21 cellular contexts compared by ENCODE assay signal in genomic region chr2:174224665-174225288, GRCh38. TPM values are rescaled to one million over a fixed set of nuclear protein-coding genes. Genes with fewer than 3 reads are reported as not detected.
DNase-seq lines count a peak whose midpoint lies in the region; ATAC-seq, FAIRE-seq and TF ChIP-seq lines count a peak whose summit lies in the region.
"Had no signal": no experiment of that assay in that cellular context is flagged by ENCODE, and none has a peak within 500 bp of the region (broad histone marks: within the 10 kb centered on the region; RNA-seq: fewer than 3 reads in every experiment).

No MANE protein-coding gene starts in this region.

- CTCF ChIA-PET in K562 (lab: Yijun Ruan, JAX; ENCODE audit: low intra/inter-chr PET ratio): no interaction called here
- CTCF ChIA-PET in activated naive CD4-positive, alpha-beta T cell treated with anti-CD3 and anti-CD28 coated beads for 36 hours (lab: Charles Lee): interaction anchor here (1.3 kb wide), 1 partner anchor 15 kb away, joined by 3 read pairs; no protein-coding TSS in a partner anchor

- H3K4me2 ChIP-seq in K562 (ENCODE audit: insufficient read depth, low read length): peak overlapping the region; percentile 21; the same call in 1 of the 2 replicates

- H3K36me3 ChIP-seq in K562 (ENCODE audit: control insufficient read depth, insufficient read depth, low read length) (peaks cover 83% of the 10 kb centered on the region), spleen (peaks cover 0 to 82% (median 22%) of the 10 kb centered on the region in 6 donors)
- H3K36me3 ChIP-seq: BE2C had no signal

- intact Hi-C loops in activated CD4-positive, alpha-beta T cell treated with anti-CD3 and anti-CD28 coated beads, Interleukin-2, amount 10 ng/mL, durations not matched to agents 24 days and 14 days (cut with micrococcal nuclease): no loop called here
- intact Hi-C loops in K562 (cut with micrococcal nuclease): no loop called here
- intact Hi-C loops in activated naive CD4-positive, alpha-beta T cell treated with anti-CD3 and anti-CD28 coated beads for 36 hours (cut with micrococcal nuclease): no loop called here
- intact Hi-C loops in spleen (cut with DNase I; ENCODE audit: low total_unique reads): no loop called here

- 13% methylated on average over 7 of the region's 7 CpGs for WGBS in K562 (ENCODE audit: insufficient coverage, low coverage, missing lambda C conversion rate)
- 94 to 98% (median 95%) methylated on average over 7 of the region's 7 CpGs for whole genome bisulfite sequencing in spleen, 5 donors

- DNase-seq in activated CD4-positive, alpha-beta T cell treated with anti-CD3 and anti-CD28 coated beads, Interleukin-2, amount 10 ng/mL, durations not matched to agents 24 days and 14 days: peak; percentile 43
- no peak for DNase-seq in activated CD4-positive, alpha-beta T cell treated with anti-CD3 and anti-CD28 coated beads, Interleukin-2, amount 50 U/mL, for 1 hour
- DNase-seq in HUDEP-2 (lab: John Stamatoyannopoulos, UW; ENCODE audit: unreplicated experiment in 76 of 76): peak in 41 of 76 experiments; percentile 4 to 58 (median 28)
- DNase-seq in K562 (ENCODE audit: extremely low read depth in 1 of 4, low spot score in 3 of 4): peak; percentile 26 to 73 (median 46)
- DNase-seq in activated naive CD4-positive, alpha-beta T cell treated with anti-CD3 and anti-CD28 coated beads for 36 hours: no peak
- no peak for DNase-seq in spleen
- no peak for DNase-seq in D721Med (ENCODE audit: insufficient read length, low spot score)
- DNase-seq: 8988T; BE2C; C1 segment of cervical spinal cord; CD4-positive, CD25-positive, alpha-beta regulatory T cell; CD8-positive, alpha-beta memory T cell; COR-L47; GOT3; H7; HFFc6 had no signal

- no peak overlapping the region for H2AFZ ChIP-seq in K562 (ENCODE audit: low read depth, low read length)

- H3K9me3 ChIP-seq in K562 (replicated peaks; ENCODE audit: control insufficient read depth, insufficient read depth, low read depth, low read length): no peaks in the 10 kb centered on the region
- no peaks in the 10 kb centered on the region for H3K9me3 ChIP-seq in spleen
- H3K9me3 ChIP-seq: BE2C had no signal

- no TSS peak for BruUV-seq in K562 (replicated peaks; lab: Mats Ljungman, UMichigan)

- peaks cover 40% of the 10 kb centered on the region for H3K36me3 Mint-ChIP-seq in activated CD4-positive, alpha-beta T cell treated with anti-CD3 and anti-CD28 coated beads, Interleukin-2, amount 10 ng/mL, durations not matched to agents 24 days and 14 days (ENCODE audit: low read depth)
- peaks cover 37% of the 10 kb centered on the region for H3K36me3 Mint-ChIP-seq in activated naive CD4-positive, alpha-beta T cell treated with anti-CD3 and anti-CD28 coated beads for 36 hours (ENCODE audit: low read depth)

- peaks cover 8% of the 10 kb centered on the region; the same call in 1 of the 2 replicates for H4K20me1 ChIP-seq in K562 (replicated peaks; ENCODE audit: control insufficient read depth, insufficient read depth, low read length)

- peak; percentile 49; the same call in 1 of the 2 replicates for TF ChIP-seq EP300 in K562 (IDR thresholded peaks at IDR 0.05; ENCODE audit: low read length)

- no peaks in the 10 kb centered on the region for H3K9me1 ChIP-seq in K562 (ENCODE audit: control insufficient read depth, insufficient read depth, low read length)

- H3K9ac ChIP-seq in K562 (ENCODE audit: insufficient read depth in 1 of 2, low read depth in 2 of 2, low read length in 2 of 2): no peak overlapping the region

- ATAC-seq in K562: peak; percentile 92
- ATAC-seq: HCT116 had no signal

- TF ChIP-seq RAD21 in K562 (CRISPR knock-in tag; conservative IDR thresholded peaks at IDR 0.05 in 1 of 2, IDR thresholded peaks at IDR 0.05 in 1 of 2): peak in 1 of 2 experiments; percentile 6; a peak in 1 of 4 replicates

- FAIRE-seq in K562 (lab: Jason Lieb, UNC): no peak
- no peak for FAIRE-seq in D721Med (lab: Jason Lieb, UNC)
- FAIRE-seq: G401.6, GM18507 had no signal

- H3K4me3 Mint-ChIP-seq in activated CD4-positive, alpha-beta T cell treated with anti-CD3 and anti-CD28 coated beads, Interleukin-2, amount 10 ng/mL, durations not matched to agents 24 days and 14 days: no peak overlapping the region
- H3K4me3 Mint-ChIP-seq in activated naive CD4-positive, alpha-beta T cell treated with anti-CD3 and anti-CD28 coated beads for 36 hours: no peak overlapping the region
- H3K4me3 Mint-ChIP-seq: CD8-positive, alpha-beta memory T cell; HFFc6 had no signal

- in situ Hi-C loops in K562 (cut with MboI): no loop called here

- H3K4me3 ChIP-seq in K562 (no peak overlapping the region), spleen (no peak overlapping the region)

- no peaks in the 10 kb centered on the region for H3K9me3 Mint-ChIP-seq in activated CD4-positive, alpha-beta T cell treated with anti-CD3 and anti-CD28 coated beads, Interleukin-2, amount 10 ng/mL, durations not matched to agents 24 days and 14 days
- H3K9me3 Mint-ChIP-seq in activated naive CD4-positive, alpha-beta T cell treated with anti-CD3 and anti-CD28 coated beads for 36 hours: no peaks in the 10 kb centered on the region
- H3K9me3 Mint-ChIP-seq: CD4-positive, CD25-positive, alpha-beta regulatory T cell; CD8-positive, alpha-beta memory T cell; HFFc6 had no signal

- H3K4me1 ChIP-seq in K562 (replicated peaks in 1 of 2; ENCODE audit: control insufficient read depth in 2 of 2, insufficient read depth in 2 of 2, low read length in 2 of 2): peaks cover 5 to 11% of the 10 kb centered on the region in 2 experiments; a peak in 3 of 5 replicates
- no peaks in the 10 kb centered on the region for H3K4me1 ChIP-seq in spleen
- H3K4me1 ChIP-seq: BE2C had no signal

- H3K4me1 Mint-ChIP-seq in activated CD4-positive, alpha-beta T cell treated with anti-CD3 and anti-CD28 coated beads, Interleukin-2, amount 10 ng/mL, durations not matched to agents 24 days and 14 days: peaks cover 3% of the 10 kb centered on the region
- peaks cover 6% of the 10 kb centered on the region for H3K4me1 Mint-ChIP-seq in activated naive CD4-positive, alpha-beta T cell treated with anti-CD3 and anti-CD28 coated beads for 36 hours (ENCODE audit: low read depth)

- TF ChIP-seq CTCF in K562 (IDR thresholded peaks at IDR 0.05 in 2 of 3, conservative IDR thresholded peaks at IDR 0.05 in 1 of 3; ENCODE audit: insufficient read depth in 2 of 3, low read depth in 1 of 3, low read length in 3 of 3) (peak in 1 of 3 experiments; percentile 30; a peak in 2 of 6 replicates), spleen (IDR thresholded peaks at IDR 0.05 in 8 of 11, conservative IDR thresholded peaks at IDR 0.05 in 3 of 11) (no peak), D721Med (IDR thresholded peaks at IDR 0.05; ENCODE audit: insufficient read depth, missing control alignments) (no peak)

- peak overlapping the region; percentile 26 for H3K27ac Mint-ChIP-seq in activated CD4-positive, alpha-beta T cell treated with anti-CD3 and anti-CD28 coated beads, Interleukin-2, amount 10 ng/mL, durations not matched to agents 24 days and 14 days
- no peak overlapping the region for H3K27ac Mint-ChIP-seq in activated naive CD4-positive, alpha-beta T cell treated with anti-CD3 and anti-CD28 coated beads for 36 hours
- H3K27ac Mint-ChIP-seq: CD4-positive, CD25-positive, alpha-beta regulatory T cell; CD8-positive, alpha-beta memory T cell; HFFc6; IgD-negative memory B cell had no signal

- TF ChIP-seq POLR2A in K562 (conservative IDR thresholded peaks at IDR 0.05) (no peak), spleen (IDR thresholded peaks at IDR 0.05) (no peak)

- POLR2A ChIA-PET in K562 (lab: Yijun Ruan, JAX): interaction anchor here (0.6 to 1.9 kb wide), 7 partner anchors 9 to 370 kb away, joined by 3 to 4 read pairs (median 3); no protein-coding TSS in a partner anchor

- peaks cover 65% of the 10 kb centered on the region for H3K79me2 ChIP-seq in K562 (ENCODE audit: control insufficient read depth, insufficient read depth, low read length)

- H3K27ac ChIP-seq in K562 (ENCODE audit: extremely low read depth, low read depth, low read length) (peak overlapping the region; percentile 7; the same call in 1 of the 3 replicates), spleen (no peak overlapping the region)
- H3K27ac ChIP-seq: HL-60 had no signal

- H3K27me3 ChIP-seq in K562 (ENCODE audit: control insufficient read depth in 2 of 2, insufficient read depth in 2 of 2, low read length in 2 of 2): no peaks in the 10 kb centered on the region
- no peaks in the 10 kb centered on the region for H3K27me3 ChIP-seq in spleen (replicated peaks in 1 of 7)
- H3K27me3 ChIP-seq: BE2C had no signal

- H3K27me3 Mint-ChIP-seq in activated CD4-positive, alpha-beta T cell treated with anti-CD3 and anti-CD28 coated beads, Interleukin-2, amount 10 ng/mL, durations not matched to agents 24 days and 14 days: no peaks in the 10 kb centered on the region
- no peaks in the 10 kb centered on the region for H3K27me3 Mint-ChIP-seq in activated naive CD4-positive, alpha-beta T cell treated with anti-CD3 and anti-CD28 coated beads for 36 hours (ENCODE audit: low read depth)
- H3K27me3 Mint-ChIP-seq: CD4-positive, CD25-positive, alpha-beta regulatory T cell; CD8-positive, alpha-beta memory T cell; IgD-negative memory B cell had no signal

TF ChIP-seq in K562, 482 proteins besides CTCF, POLR2A, EP300 and RAD21 (continues in another document):
- TF ChIP-seq SMARCC2 (IDR thresholded peaks at IDR 0.05; ENCODE audit: low read depth): 0 out of 2 replicates have a peak, but pooled peaks have one; percentile 43

RNA-seq across cellular contexts. Expression of gene OLA1, which starts 23.6 kb away (rescaled TPM):
- 164 and 167 TPM in 2 replicates for total RNA-seq in activated CD4-positive, alpha-beta T cell treated with anti-CD3 and anti-CD28 coated beads, Interleukin-2, amount 10 ng/mL, durations not matched to agents 24 days and 14 days
- total RNA-seq in K562 (2011; cell fraction: chromatin; rRNA removed; ENCODE audit: low replicate concordance): 45.3 and 93.0 TPM in 2 replicates
- 23.7 and 26.2 TPM in 2 replicates for total RNA-seq in K562 (2011; cell fraction: nucleolus; rRNA removed)
- total RNA-seq in K562 (2011; cell fraction: nucleoplasm; rRNA removed): 50.8 and 59.4 TPM in 2 replicates
- total RNA-seq in K562 (2014; rRNA removed) (196 and 225 TPM in 2 replicates), K562 (2014; rRNA removed; fragmentation: Illumina TruSeq; extraction: Trizol) (264 and 282 TPM in 2 replicates), K562 (2015; rRNA removed; fragmentation: Illumina TruSeq; extraction: Trizol) (205 and 225 TPM in 2 replicates), K562 (2021) (207 and 216 TPM in 2 replicates), spleen (10 to 100 TPM; 35.0 to 50.0 (median 41.5) TPM)
- polyA plus RNA-seq in K562 (2011; rRNA removed) (272 and 334 TPM in 2 replicates), K562 (2014; fragmentation: Illumina TruSeq; extraction: Trizol) (293 and 353 TPM in 2 replicates), K562 (2014; fragmentation: Nextera tagmentation; extraction: Ambion mirVana) (100 to 1,000 TPM; 208 to 222 TPM), K562 (2014; rRNA removed) (270 and 272 TPM in 2 replicates), spleen (10 to 100 TPM; 42.2 to 66.0 (median 48.3) TPM)
- polyA plus RNA-seq in K562 (2011; cell fraction: cytosol; rRNA removed): 27.0 and 94.9 TPM in 2 replicates
- 31.0 and 71.1 TPM in 2 replicates for polyA plus RNA-seq in K562 (2011; cell fraction: nucleus; rRNA removed)
- polyA plus RNA-seq in K562 (2012): 242 and 284 TPM in 2 replicates
- polyA minus RNA-seq in K562 (2011; rRNA and poly(A)+ RNA removed): 313 and 366 TPM in 2 replicates
- 79.3 and 86.3 TPM in 2 replicates for polyA minus RNA-seq in K562 (2011; cell fraction: cytosol; rRNA and poly(A)+ RNA removed)
- polyA minus RNA-seq in K562 (2011; cell fraction: nucleus; rRNA and poly(A)+ RNA removed): 38.4 and 88.7 TPM in 2 replicates
- 100 to 1,000 TPM; 140 to 142 TPM for total RNA-seq in activated naive CD4-positive, alpha-beta T cell treated with anti-CD3 and anti-CD28 coated beads for 36 hours

Comparison
In these comparisons a context has a peak if more than half of its experiments do, and no peak if none do; other contexts are left out.
1. DNase-seq: peak in activated CD4-positive, alpha-beta T cell treated with anti-CD3 and anti-CD28 coated beads, Interleukin-2, amount 10 ng/mL, durations not matched to agents 24 days and 14 days (single experiment), HUDEP-2 (41 of 76) and K562 (4 of 4); none in activated CD4-positive, alpha-beta T cell treated with anti-CD3 and anti-CD28 coated beads, Interleukin-2, amount 50 U/mL, for 1 hour (single experiment), activated naive CD4-positive, alpha-beta T cell treated with anti-CD3 and anti-CD28 coated beads for 36 hours (single experiment), spleen (single experiment) and D721Med (single experiment).